Comparison of ENCODE assay signal across 1 cellular context in genomic region chr5:176543428-176544182, GRCh38.
A peak's percentile ranks its signal among the peaks of the same experiment; 100 is the strongest.
TF ChIP-seq lines count a peak whose summit lies in the region.

No MANE protein-coding gene starts in this region.

TF ChIP-seq in HEK293, 187 proteins besides CTCF, POLR2A, EP300 and RAD21 (continued from another document):
- TF ChIP-seq ATF2 (tag by site-specific recombination; IDR thresholded peaks at IDR 0.05; ENCODE audit: low read depth) = no peak
- peak; percentile 74 for TF ChIP-seq GLIS1 (tag by site-specific recombination; IDR thresholded peaks at IDR 0.05)
- peak; percentile 61; the same call in 1 of the 2 replicates for TF ChIP-seq ZNF324 (tag by site-specific recombination; IDR thresholded peaks at IDR 0.05)
- TF ChIP-seq ZNF362 (tag by site-specific recombination; IDR thresholded peaks at IDR 0.05) = no peak
- no peak for TF ChIP-seq ZBTB1 (tag by site-specific recombination; IDR thresholded peaks at IDR 0.05)
- no peak for TF ChIP-seq ZNF654 (tag by site-specific recombination; IDR thresholded peaks at IDR 0.05; ENCODE audit: low read depth)
- 0 out of 2 replicates have a peak, but pooled peaks have one; percentile 34 for TF ChIP-seq ZBTB7A (tag by site-specific recombination; IDR thresholded peaks at IDR 0.05; ENCODE audit: low read depth)
- TF ChIP-seq ZNF776 (tag by site-specific recombination; IDR thresholded peaks at IDR 0.05; ENCODE audit: borderline replicate concordance) = no peak
- TF ChIP-seq ZSCAN16 (tag by site-specific recombination; IDR thresholded peaks at IDR 0.05) = no peak
- no peak for TF ChIP-seq ZNF513 (tag by site-specific recombination; IDR thresholded peaks at IDR 0.05)
- peak; percentile 30; the same call in 1 of the 2 replicates for TF ChIP-seq ZNF10 (tag by site-specific recombination; IDR thresholded peaks at IDR 0.05)
- TF ChIP-seq ZBTB8A (tag by site-specific recombination; IDR thresholded peaks at IDR 0.05) = peak; percentile 50
- peak; percentile 67; the same call in 1 of the 2 replicates for TF ChIP-seq ZNF2 (tag by site-specific recombination; IDR thresholded peaks at IDR 0.05)
- no peak for TF ChIP-seq ZBTB49 (tag by site-specific recombination; IDR thresholded peaks at IDR 0.05; ENCODE audit: low read depth)
- TF ChIP-seq ZNF302 (tag by site-specific recombination; IDR thresholded peaks at IDR 0.05; ENCODE audit: low read depth) = no peak
- no peak for TF ChIP-seq ZFP41 (tag by site-specific recombination; IDR thresholded peaks at IDR 0.05; ENCODE audit: borderline replicate concordance)
- TF ChIP-seq ZNF677 (tag by site-specific recombination; IDR thresholded peaks at IDR 0.05) = no peak
- peak; percentile 77 for TF ChIP-seq KLF1 (tag by site-specific recombination; IDR thresholded peaks at IDR 0.05)
- peak; percentile 85 for TF ChIP-seq ZEB2 (tag by site-specific recombination; IDR thresholded peaks at IDR 0.05)
- TF ChIP-seq ZNF366 (tag by site-specific recombination; conservative IDR thresholded peaks at IDR 0.05) = no peak
- TF ChIP-seq ZSCAN23 (tag by site-specific recombination; IDR thresholded peaks at IDR 0.05) = no peak
- no peak for TF ChIP-seq ZNF169 (tag by site-specific recombination; IDR thresholded peaks at IDR 0.05)
- TF ChIP-seq ZNF266 (tag by site-specific recombination; IDR thresholded peaks at IDR 0.05; ENCODE audit: low read depth) = no peak
- TF ChIP-seq ZNF398 (tag by site-specific recombination; IDR thresholded peaks at IDR 0.05) = no peak
- no peak for TF ChIP-seq ZNF174 (tag by site-specific recombination; IDR thresholded peaks at IDR 0.05)
- no peak for TF ChIP-seq FEZF1 (tag by site-specific recombination; IDR thresholded peaks at IDR 0.05)
- TF ChIP-seq ZNF521 (tag by site-specific recombination; IDR thresholded peaks at IDR 0.05) = no peak
- no peak for TF ChIP-seq EGR2 (tag by site-specific recombination; IDR thresholded peaks at IDR 0.05; ENCODE audit: low read depth)
